In genomic region chr10:84214046-84214572, GRCh38 we compare ENCODE assay signal across 17 cellular contexts. TPM values are rescaled to one million over a fixed set of nuclear protein-coding genes. Genes with fewer than 3 reads are reported as not detected.
DNase-seq lines count a peak whose midpoint lies in the region; ATAC-seq and TF ChIP-seq lines count a peak whose summit lies in the region.
"Had no signal": no experiment of that assay in that cellular context is flagged by ENCODE, and none has a peak within 500 bp of the region (broad histone marks: within the 10 kb centered on the region; RNA-seq: fewer than 3 reads in every experiment).

No MANE protein-coding gene starts in this region.

- H3K27me3 ChIP-seq in testis = no peaks in the 10 kb centered on the region
- H3K27me3 ChIP-seq: foreskin keratinocyte, upper lobe of right lung had no signal

- no peak for TF ChIP-seq POLR2A in testis (IDR thresholded peaks at IDR 0.05)

- CTCF ChIA-PET in activated CD8-positive, alpha-beta memory T cell treated with anti-CD3 and anti-CD28 coated beads, Interleukin-2, amount 10 ng/mL, durations not matched to agents 7 days and 5 days (lab: Charles Lee) = interaction anchor here (1.2 to 4.8 kb wide), 8 partner anchors 7 to 76 kb away, joined by 3 to 34 read pairs (median 6); partner anchors contain the start of genes GPR15LG and LRIT2

- H3K4me3 Mint-ChIP-seq in activated CD8-positive, alpha-beta memory T cell treated with anti-CD3 and anti-CD28 coated beads, Interleukin-2, amount 10 ng/mL, durations not matched to agents 7 days and 5 days = peak overlapping the region; percentile 38
- H3K4me3 Mint-ChIP-seq in activated naive CD8-positive, alpha-beta T cell treated with anti-CD3 and anti-CD28 coated beads for 36 hours = peak overlapping the region; percentile 23

- WGBS in testis, 2 donors = 52% methylated on average over 22 to 25 of the region's 25 CpGs

- intact Hi-C loops in testis (cut with DNase I; ENCODE audit: low total_unique reads) = no loop called here
- intact Hi-C loops in Right ventricle myocardium inferior (cut with DNase I) = no loop called here

- no peaks in the 10 kb centered on the region for H3K4me1 ChIP-seq in testis
- H3K4me1 ChIP-seq: foreskin keratinocyte, psoas muscle, upper lobe of right lung had no signal

- H3K4me1 Mint-ChIP-seq in activated CD8-positive, alpha-beta memory T cell treated with anti-CD3 and anti-CD28 coated beads, Interleukin-2, amount 10 ng/mL, durations not matched to agents 7 days and 5 days = no peaks in the 10 kb centered on the region
- H3K4me1 Mint-ChIP-seq in activated naive CD8-positive, alpha-beta T cell treated with anti-CD3 and anti-CD28 coated beads for 36 hours = no peaks in the 10 kb centered on the region

- peak; percentile 12 for ATAC-seq in activated CD8-positive, alpha-beta memory T cell treated with anti-CD3 and anti-CD28 coated beads, Interleukin-2, amount 10 ng/mL, durations not matched to agents 7 days and 5 days
- ATAC-seq in HG02642 (IDR thresholded peaks at IDR 0.05; ENCODE audit: poor library complexity, unreplicated experiment) (peak; percentile 5), HG02840 (IDR thresholded peaks at IDR 0.05; ENCODE audit: low FRiP score, unreplicated experiment) (no peak), Right ventricle myocardium inferior (no peak)
- ATAC-seq: psoas muscle, SK-N-SH treated with all-trans-retinoic acid at 6 μM for 48 hours had no signal

- no peaks in the 10 kb centered on the region for H3K27me3 Mint-ChIP-seq in activated CD8-positive, alpha-beta memory T cell treated with anti-CD3 and anti-CD28 coated beads, Interleukin-2, amount 10 ng/mL, durations not matched to agents 7 days and 5 days
- H3K27me3 Mint-ChIP-seq in activated naive CD8-positive, alpha-beta T cell treated with anti-CD3 and anti-CD28 coated beads for 36 hours = peaks cover 4% of the 10 kb centered on the region
- H3K27me3 Mint-ChIP-seq: effector memory CD8-positive, alpha-beta T cell had no signal

- H3K27ac Mint-ChIP-seq in activated CD8-positive, alpha-beta memory T cell treated with anti-CD3 and anti-CD28 coated beads, Interleukin-2, amount 10 ng/mL, durations not matched to agents 7 days and 5 days = no peak overlapping the region
- no peak overlapping the region for H3K27ac Mint-ChIP-seq in activated naive CD8-positive, alpha-beta T cell treated with anti-CD3 and anti-CD28 coated beads for 36 hours

- no peaks in the 10 kb centered on the region for H3K9me3 Mint-ChIP-seq in activated CD8-positive, alpha-beta memory T cell treated with anti-CD3 and anti-CD28 coated beads, Interleukin-2, amount 10 ng/mL, durations not matched to agents 7 days and 5 days (ENCODE audit: low read depth)
- H3K9me3 Mint-ChIP-seq in activated naive CD8-positive, alpha-beta T cell treated with anti-CD3 and anti-CD28 coated beads for 36 hours = peaks cover under 1% of the 10 kb centered on the region
- H3K9me3 Mint-ChIP-seq: effector memory CD8-positive, alpha-beta T cell had no signal

- H3K36me3 ChIP-seq in testis (ENCODE audit: low read depth, missing control alignments) = no peaks in the 10 kb centered on the region
- H3K36me3 ChIP-seq: upper lobe of right lung had no signal

- peak overlapping the region; percentile 18 to 39 for H3K4me3 ChIP-seq in testis
- H3K4me3 ChIP-seq: psoas muscle, upper lobe of right lung had no signal

- no peak for DNase-seq in activated CD8-positive, alpha-beta memory T cell treated with anti-CD3 and anti-CD28 coated beads, Interleukin-2, amount 10 ng/mL, durations not matched to agents 7 days and 5 days
- no peak for DNase-seq in activated CD8-positive, alpha-beta memory T cell treated with anti-CD3 and anti-CD28 coated beads, Interleukin-2, amount 50 U/mL, for 48 hours
- no peak for DNase-seq in activated naive CD8-positive, alpha-beta T cell treated with anti-CD3 and anti-CD28 coated beads for 36 hours
- DNase-seq in testis (peak; percentile 18), Right ventricle myocardium inferior (ENCODE audit: missing footprints) (no peak)
- no peak for DNase-seq in stimulated activated CD4-positive, alpha-beta T cell treated with anti-CD3 and anti-CD28 coated beads, Interleukin-15, amount 100 ng/mL, for 24 hours
- DNase-seq: midbrain, NCI-H2029, psoas muscle, upper lobe of right lung had no signal

- TF ChIP-seq CTCF in testis (IDR thresholded peaks at IDR 0.05) = no peak

- no peak overlapping the region for H3K27ac ChIP-seq in testis
- H3K27ac ChIP-seq: foreskin keratinocyte, psoas muscle, upper lobe of right lung had no signal

- H3K9me3 ChIP-seq in testis = no peaks in the 10 kb centered on the region
- H3K9me3 ChIP-seq: psoas muscle, upper lobe of right lung had no signal

- no peaks in the 10 kb centered on the region for H3K36me3 Mint-ChIP-seq in activated CD8-positive, alpha-beta memory T cell treated with anti-CD3 and anti-CD28 coated beads, Interleukin-2, amount 10 ng/mL, durations not matched to agents 7 days and 5 days
- H3K36me3 Mint-ChIP-seq in activated naive CD8-positive, alpha-beta T cell treated with anti-CD3 and anti-CD28 coated beads for 36 hours = no peaks in the 10 kb centered on the region

RNA-seq across cellular contexts. Expression of gene LRIT2, which starts 11.2 kb away (rescaled TPM):
- not detected for total RNA-seq in activated CD8-positive, alpha-beta memory T cell treated with anti-CD3 and anti-CD28 coated beads, Interleukin-2, amount 10 ng/mL, durations not matched to agents 7 days and 5 days
- total RNA-seq in activated naive CD8-positive, alpha-beta T cell treated with anti-CD3 and anti-CD28 coated beads for 36 hours = not detected
- total RNA-seq in testis = under 1 TPM in 1 of 2 donors, not detected in 1; 0.12 TPM
- 0.20 TPM for polyA plus RNA-seq in testis (ENCODE audit: insufficient read depth, low read depth, low replicate concordance)
- total RNA-seq in Right ventricle myocardium inferior = not detected
- total RNA-seq: foreskin keratinocyte, LHCN-M2, psoas muscle, upper lobe of right lung had no signal
- polyA plus RNA-seq: AG04450, foreskin keratinocyte, psoas muscle had no signal

RNA-seq across cellular contexts. Expression of gene CDHR1, which starts 19.8 kb away (rescaled TPM):
- total RNA-seq in activated CD8-positive, alpha-beta memory T cell treated with anti-CD3 and anti-CD28 coated beads, Interleukin-2, amount 10 ng/mL, durations not matched to agents 7 days and 5 days = 1 to 10 TPM in 1 of 2 experiments, under 1 TPM in 1; 0.37 to 1.6 TPM
- 1 to 10 TPM in 1 of 2 experiments, under 1 TPM in 1; 0.91 to 1.6 TPM for total RNA-seq in activated naive CD8-positive, alpha-beta T cell treated with anti-CD3 and anti-CD28 coated beads for 36 hours
- under 1 TPM; 0.19 to 0.39 TPM for total RNA-seq in testis
- 0.67 TPM for polyA plus RNA-seq in testis (ENCODE audit: insufficient read depth, low read depth, low replicate concordance)
- 0.65 TPM for total RNA-seq in Right ventricle myocardium inferior
- total RNA-seq: LHCN-M2 had no signal
- polyA plus RNA-seq: AG04450 had no signal

RNA-seq across cellular contexts. Expression of gene LRIT1, which starts 27.2 kb away (rescaled TPM):
- total RNA-seq in activated CD8-positive, alpha-beta memory T cell treated with anti-CD3 and anti-CD28 coated beads, Interleukin-2, amount 10 ng/mL, durations not matched to agents 7 days and 5 days = not detected
- not detected for total RNA-seq in activated naive CD8-positive, alpha-beta T cell treated with anti-CD3 and anti-CD28 coated beads for 36 hours
- 1 to 10 TPM; 4.0 to 6.6 TPM for total RNA-seq in testis
- 12.8 TPM for polyA plus RNA-seq in testis (ENCODE audit: insufficient read depth, low read depth, low replicate concordance)
- not detected for total RNA-seq in Right ventricle myocardium inferior
- total RNA-seq: foreskin keratinocyte, LHCN-M2, psoas muscle, upper lobe of right lung had no signal
- polyA plus RNA-seq: AG04450, foreskin keratinocyte, psoas muscle had no signal

RNA-seq across cellular contexts. Expression of gene RGR, which starts 30.7 kb away (rescaled TPM):
- not detected for total RNA-seq in activated CD8-positive, alpha-beta memory T cell treated with anti-CD3 and anti-CD28 coated beads, Interleukin-2, amount 10 ng/mL, durations not matched to agents 7 days and 5 days
- total RNA-seq in activated naive CD8-positive, alpha-beta T cell treated with anti-CD3 and anti-CD28 coated beads for 36 hours = not detected
- 1 to 10 TPM; 3.7 to 5.9 TPM for total RNA-seq in testis
- polyA plus RNA-seq in testis (ENCODE audit: insufficient read depth, low read depth, low replicate concordance) = 2.2 TPM
- 1.9 TPM for total RNA-seq in Right ventricle myocardium inferior
- total RNA-seq: foreskin keratinocyte, LHCN-M2, psoas muscle had no signal
- polyA plus RNA-seq: AG04450, foreskin keratinocyte had no signal

RNA-seq across cellular contexts. Expression of gene GPR15LG, which starts 40.5 kb away (rescaled TPM):
- not detected for total RNA-seq in activated CD8-positive, alpha-beta memory T cell treated with anti-CD3 and anti-CD28 coated beads, Interleukin-2, amount 10 ng/mL, durations not matched to agents 7 days and 5 days
- not detected for total RNA-seq in activated naive CD8-positive, alpha-beta T cell treated with anti-CD3 and anti-CD28 coated beads for 36 hours
- total RNA-seq in testis = not detected
- polyA plus RNA-seq in testis (ENCODE audit: insufficient read depth, low read depth, low replicate concordance) = not detected
- total RNA-seq in Right ventricle myocardium inferior = not detected
- total RNA-seq: LHCN-M2, psoas muscle, upper lobe of right lung had no signal
- polyA plus RNA-seq: AG04450, foreskin keratinocyte had no signal

Comparison
In these comparisons a context has a peak if more than half of its experiments do, and no peak if none do; other contexts are left out.
1. ATAC-seq: peak in activated CD8-positive, alpha-beta memory T cell treated with anti-CD3 and anti-CD28 coated beads, Interleukin-2, amount 10 ng/mL, durations not matched to agents 7 days and 5 days (single experiment) and HG02642 (single experiment); none in HG02840 (single experiment) and Right ventricle myocardium inferior (single experiment).